ENCODE assay signal across 10 cellular contexts in genomic region chr9:38032266-38032830, GRCh38. TPM values are rescaled to one million over a fixed set of nuclear protein-coding genes. Genes with fewer than 3 reads are reported as not detected.
DNase-seq lines count a peak whose midpoint lies in the region; ATAC-seq and TF ChIP-seq lines count a peak whose summit lies in the region.
"Had no signal": no experiment of that assay in that cellular context is flagged by ENCODE, and none has a peak within 500 bp of the region (broad histone marks: within the 10 kb centered on the region; RNA-seq: fewer than 3 reads in every experiment).

No MANE protein-coding gene starts in this region.

- no peaks in the 10 kb centered on the region for H3K9me3 Mint-ChIP-seq in endothelial cell (ENCODE audit: unreplicated experiment)

- no peak for TF ChIP-seq POLR2A in stomach (IDR thresholded peaks at IDR 0.05)

- H3K9me3 ChIP-seq in OCI-LY7 (ENCODE audit: low read length) (no peaks in the 10 kb centered on the region), lower lobe of right lung (no peaks in the 10 kb centered on the region), stomach (no peaks in the 10 kb centered on the region)

- H3K4me1 Mint-ChIP-seq in endothelial cell (ENCODE audit: unreplicated experiment), result peaks cover 28% of the 10 kb centered on the region

- H3K36me3 ChIP-seq in OCI-LY7 (ENCODE audit: insufficient read depth, low read length) (no peaks in the 10 kb centered on the region), lower lobe of right lung (no peaks in the 10 kb centered on the region), stomach (no peaks in the 10 kb centered on the region)

- H3K27ac Mint-ChIP-seq in endothelial cell (ENCODE audit: unreplicated experiment), result peak overlapping the region; percentile 76

- TF ChIP-seq CTCF in OCI-LY7 (conservative IDR thresholded peaks at IDR 0.05; ENCODE audit: low read length), result no peak
- TF ChIP-seq CTCF in endothelial cell (IDR thresholded peaks at IDR 0.05; ENCODE audit: unreplicated experiment), result no peak
- no peak for TF ChIP-seq CTCF in lower lobe of right lung (IDR thresholded peaks at IDR 0.05)
- no peak for TF ChIP-seq CTCF in stomach (IDR thresholded peaks at IDR 0.05)

- H3K4me3 ChIP-seq in OCI-LY7 (ENCODE audit: low read depth, low read length, poor library complexity, severe bottlenecking) (no peak overlapping the region), lower lobe of right lung (no peak overlapping the region), stomach (no peak overlapping the region)

- DNase-seq in OCI-LY7 (ENCODE audit: low spot score) (peak; percentile 10), endothelial cell (ENCODE audit: low spot score) (no peak), lower lobe of right lung (peak; percentile 75), stomach (peak; percentile 90), AG08395 (ENCODE audit: low spot score) (no peak), SW 1271 (lab: John Stamatoyannopoulos, UW) (no peak)
- no peak for DNase-seq in activated T-cell treated with anti-CD3 and anti-CD28 coated beads, Interleukin-2, amount 50 U/mL, for 1 hour
- DNase-seq: activated naive CD4-positive, alpha-beta T cell treated with anti-CD3 and anti-CD28 coated beads, Interleukin-2, amount 50 U/mL, for 16 hours; NCI-H1092 had no signal

- no peak overlapping the region for H3K4me3 Mint-ChIP-seq in endothelial cell (ENCODE audit: unreplicated experiment)

- BruUV-seq in OCI-LY7 (replicated peaks; lab: Mats Ljungman, UMichigan), result no TSS peak

- no peak overlapping the region for H2AFZ ChIP-seq in OCI-LY7 (ENCODE audit: low read length)

- intact Hi-C loops in OCI-LY7 (cut with micrococcal nuclease; ENCODE audit: unreplicated experiment), result no loop called here
- intact Hi-C loops in lower lobe of right lung (cut with DNase I), result no loop called here
- intact Hi-C loops in stomach (cut with DNase I; ENCODE audit: low total_unique reads), result no loop called here

- H3K36me3 Mint-ChIP-seq in endothelial cell (ENCODE audit: low read depth, unreplicated experiment), result no peaks in the 10 kb centered on the region

- peak; percentile 79 to 83 for ATAC-seq in lower lobe of right lung
- ATAC-seq in HG02885 (IDR thresholded peaks at IDR 0.05; ENCODE audit: poor library complexity, unreplicated experiment), result no peak

- H3K27ac ChIP-seq in OCI-LY7 (ENCODE audit: low read depth, low read length, poor library complexity, severe bottlenecking), result no peak overlapping the region
- H3K27ac ChIP-seq in lower lobe of right lung, result peak overlapping the region; percentile 58
- peak overlapping the region; percentile 64 to 86 (median 76) for H3K27ac ChIP-seq in stomach

- POLR2A ChIA-PET in OCI-LY7 (lab: Charles Lee), result no interaction called here

- H3K27me3 Mint-ChIP-seq in endothelial cell (ENCODE audit: unreplicated experiment), result peaks cover 5% of the 10 kb centered on the region

- H4K20me1 ChIP-seq in OCI-LY7 (ENCODE audit: insufficient read depth, low read length), result no peaks in the 10 kb centered on the region

- no peaks in the 10 kb centered on the region for H3K79me2 ChIP-seq in OCI-LY7 (ENCODE audit: insufficient read depth, low read depth, low read length)

- CTCF ChIA-PET in OCI-LY7 (lab: Charles Lee; ENCODE audit: unreplicated experiment), result interaction anchor here (0.6 kb wide), 1 partner anchor 160 kb away, joined by 3 read pairs; no protein-coding TSS in a partner anchor

- TF ChIP-seq EP300 in stomach (IDR thresholded peaks at IDR 0.05), result no peak

- no peaks in the 10 kb centered on the region for H3K4me1 ChIP-seq in OCI-LY7 (ENCODE audit: insufficient read depth, low read length, poor library complexity, severe bottlenecking)
- H3K4me1 ChIP-seq in lower lobe of right lung, result peaks cover 47% of the 10 kb centered on the region
- peaks cover 15 to 67% (median 48%) of the 10 kb centered on the region in 4 donors for H3K4me1 ChIP-seq in stomach

- no peaks in the 10 kb centered on the region for H3K9me2 ChIP-seq in OCI-LY7 (ENCODE audit: insufficient read depth, low read length)

- no peaks in the 10 kb centered on the region for H3K27me3 ChIP-seq in lower lobe of right lung (ENCODE audit: low read depth)
- H3K27me3 ChIP-seq in stomach, result no peaks in the 10 kb centered on the region

- 26 to 54% (median 34%) methylated on average over 9 to 12 of the region's 12 CpGs for WGBS in stomach, 5 donors

- H3K4me2 ChIP-seq in OCI-LY7 (ENCODE audit: low read length), result no peak overlapping the region

RNA-seq across cellular contexts. Expression of gene SHB, which starts 36.7 kb away (rescaled TPM):
- 0.41 and 0.93 TPM in 2 replicates for total RNA-seq in OCI-LY7 (2014; rRNA removed; shearing (Covaris generic))
- total RNA-seq in OCI-LY7 (2022), result 0.55 and 1.0 TPM in 2 replicates
- total RNA-seq in endothelial cell (ENCODE audit: unreplicated experiment), result 18.5 TPM
- 25.3 TPM for total RNA-seq in lower lobe of right lung
- 10 to 100 TPM in 3 of 5 donors, 1 to 10 TPM in 2; 3.5 to 37.7 (median 14.8) TPM for total RNA-seq in stomach
- 1 to 10 TPM; 6.7 to 9.0 (median 7.3) TPM for polyA plus RNA-seq in stomach

Comparison
In these comparisons a context has a peak if more than half of its experiments do, and no peak if none do; other contexts are left out.
1. DNase-seq: peak in OCI-LY7 (single experiment), lower lobe of right lung (single experiment) and stomach (single experiment); none in endothelial cell (single experiment), activated T-cell treated with anti-CD3 and anti-CD28 coated beads, Interleukin-2, amount 50 U/mL, for 1 hour (single experiment), AG08395 (single experiment) and SW 1271 (0 of 2).